33 cellular contexts compared by ENCODE assay signal in genomic region chr17:47913050-47913449, GRCh38. TPM values are rescaled to one million over a fixed set of nuclear protein-coding genes. Genes with fewer than 3 reads are reported as not detected.
"Had no signal": no experiment of that assay in that cellular context is flagged by ENCODE, and none has a peak within 500 bp of the region (broad histone marks: within the 10 kb centered on the region; RNA-seq: fewer than 3 reads in every experiment).

No MANE protein-coding gene starts in this region.

- H3K4me3 ChIP-seq: esophagus squamous epithelium, heart right ventricle, left lung, neural progenitor cell, smooth muscle cell, stomach, thyroid gland, vagina had no signal

- H3K36me3 ChIP-seq: neural progenitor cell, thyroid gland, vagina had no signal

- H3K4me3 Mint-ChIP-seq: mesothelial cell of epicardium; naive thymus-derived CD4-positive, alpha-beta T cell; nephron; neural progenitor cell had no signal

- DNase-seq: dermis blood vessel endothelial cell; effector memory CD4-positive, alpha-beta T cell; erythroblast; esophagus squamous epithelium; foreskin melanocyte; glutamatergic neuron; heart right ventricle; hippocampal formation; left cardiac atrium; left lung; mesenchymal stem cell; naive thymus-derived CD4-positive, alpha-beta T cell; stimulated activated CD4-positive, alpha-beta T cell treated with anti-CD3 and anti-CD28 coated beads, Interleukin-12 subunit alpha, Interleukin-12 subunit beta, amount 100 ng/mL, for 4 hours; stimulated activated CD4-positive, alpha-beta T cell treated with anti-CD3 and anti-CD28 coated beads, Interleukin-1b, Interleukin-23, amount 100 ng/mL, for 48 hours; stimulated activated CD4-positive, alpha-beta T cell treated with anti-CD3 and anti-CD28 coated beads, Interleukin-4, amount 100 ng/mL, for 1 hour; stimulated activated CD8-positive, alpha-beta memory T cell treated with anti-CD3 and anti-CD28 coated beads, Interleukin-4, amount 100 ng/mL, for 48 hours; stimulated activated naive CD4-positive, alpha-beta T cell treated with Interleukin-2 at 50 U/mL for 16 hours; stomach; thyroid gland; trophoblast cell had no signal

- H3K27ac Mint-ChIP-seq: mesothelial cell of epicardium, nephron, neural progenitor cell, progenitor cell of endocrine pancreas had no signal

- H3K4me1 Mint-ChIP-seq: neural progenitor cell had no signal

- H2AFZ ChIP-seq: neural progenitor cell, parathyroid adenoma had no signal

- H3K9me3 Mint-ChIP-seq: mesothelial cell of epicardium; naive thymus-derived CD4-positive, alpha-beta T cell; nephron; neural progenitor cell had no signal

- H3K27me3 ChIP-seq: esophagus squamous epithelium, heart right ventricle, left lung, neural progenitor cell, stomach, thyroid gland, vagina had no signal

- H3K4me1 ChIP-seq: neural progenitor cell, parathyroid adenoma had no signal

- FAIRE-seq: endometrium, islet of Langerhans had no signal

- H3K27ac ChIP-seq: esophagus squamous epithelium, heart right ventricle, left lung, neural progenitor cell, parathyroid adenoma, stomach, thyroid gland, vagina had no signal

- ATAC-seq: heart right ventricle; left cardiac atrium; left lung; naive thymus-derived CD4-positive, alpha-beta T cell; sciatic nerve had no signal

- H3K9me3 ChIP-seq: esophagus squamous epithelium, heart right ventricle, left lung, stomach, thyroid gland, vagina had no signal

- H3K27me3 Mint-ChIP-seq: naive thymus-derived CD4-positive, alpha-beta T cell; progenitor cell of endocrine pancreas had no signal

- H3K4me2 ChIP-seq: neural progenitor cell, smooth muscle cell had no signal

- H3K9ac ChIP-seq: neural progenitor cell, parathyroid adenoma had no signal

RNA-seq across cellular contexts. Expression of gene PRR15L, which starts 44.6 kb away (rescaled TPM):
- total RNA-seq: dermis blood vessel endothelial cell; heart right ventricle; lung microvascular endothelial cell; naive thymus-derived CD4-positive, alpha-beta T cell; osteoblast; sciatic nerve; smooth muscle cell; temporal lobe had no signal
- polyA plus RNA-seq: heart right ventricle, smooth muscle cell had no signal
